ENCODE assay signal across 8 cellular contexts in genomic region chr17:28318759-28319660, GRCh38. TPM values are rescaled to one million over a fixed set of nuclear protein-coding genes. Genes with fewer than 3 reads are reported as not detected.
DNase-seq lines count a peak whose midpoint lies in the region; ATAC-seq, FAIRE-seq and TF ChIP-seq lines count a peak whose summit lies in the region.

Gene TMEM97 (plus strand): TSS chr17:28319200. CDS start chr17:28319240, 40 bp downstream.

- peaks cover 23% of the 10 kb centered on the region for H3K36me3 ChIP-seq in OCI-LY3 (replicated peaks; ENCODE audit: low read depth, low read length)
- H3K36me3 ChIP-seq in endothelial cell of umbilical vein (ENCODE audit: control insufficient read depth in 2 of 2, extremely low read depth in 1 of 2, insufficient read depth in 2 of 2, low read length in 2 of 2), result no peaks in the 10 kb centered on the region

- H3K4me2 ChIP-seq in OCI-LY3 (ENCODE audit: low read length) (peak within 1 kb of the TSS; percentile 97), endothelial cell of umbilical vein (ENCODE audit: insufficient read depth, low read length) (peak within 1 kb of the TSS; percentile 91)

- peak; percentile 47 for TF ChIP-seq POLR2A in endothelial cell of umbilical vein (IDR thresholded peaks at IDR 0.05; ENCODE audit: low read depth, low read length)

- H3K4me3 ChIP-seq in OCI-LY3 (ENCODE audit: low read length) (peak within 1 kb of the TSS; percentile 84), endothelial cell of umbilical vein (replicated peaks in 1 of 3; ENCODE audit: insufficient read depth in 1 of 3, low read depth in 1 of 3, low read length in 3 of 3) (peak within 1 kb of the TSS; percentile 52 to 80 (median 65))

- H3K9ac ChIP-seq in OCI-LY3 (ENCODE audit: low read length) (peak within 1 kb of the TSS; percentile 97), endothelial cell of umbilical vein (replicated peaks; ENCODE audit: extremely low read depth, insufficient read depth, low read length) (peak within 1 kb of the TSS; percentile 76)

- H3K27ac ChIP-seq in OCI-LY3 (ENCODE audit: low read length) (peak within 1 kb of the TSS; percentile 73), endothelial cell of umbilical vein (ENCODE audit: insufficient read depth, low read depth, low read length) (peak within 1 kb of the TSS; percentile 9)

- H4K20me1 ChIP-seq in OCI-LY3 (ENCODE audit: insufficient read depth, low read length) (peaks cover 22% of the 10 kb centered on the region), endothelial cell of umbilical vein (replicated peaks; ENCODE audit: control insufficient read depth, extremely low read depth, insufficient read depth, low read length) (no peaks in the 10 kb centered on the region)

- CTCF ChIA-PET in endothelial cell of umbilical vein (lab: Charles Lee), result interaction anchor here (0.9 to 2.0 kb wide), 8 partner anchors 12 to 514 kb away, joined by 3 to 8 read pairs (median 4); partner anchors contain the start of genes IFT20, POLDIP2 and TNFAIP1

- POLR2A ChIA-PET in endothelial cell of umbilical vein (lab: Charles Lee), result interaction anchor here (1.2 kb wide), 1 partner anchor 16 kb away, joined by 3 read pairs; the partner anchor contains the start of genes IFT20 and TNFAIP1

- no peaks in the 10 kb centered on the region for H3K9me1 ChIP-seq in endothelial cell of umbilical vein (replicated peaks; ENCODE audit: control insufficient read depth, extremely low read depth, insufficient read depth, low read length)

- TF ChIP-seq CTCF in OCI-LY3 (IDR thresholded peaks at IDR 0.05; ENCODE audit: low read depth, low read length) (no peak), endothelial cell of umbilical vein (IDR thresholded peaks at IDR 0.05; ENCODE audit: extremely low read depth in 1 of 2, insufficient read depth in 1 of 2, low read depth in 1 of 2, low read length in 2 of 2) (no peak)

- H3K27me3 ChIP-seq in OCI-LY3 (ENCODE audit: low read depth, low read length) (no peaks in the 10 kb centered on the region), endothelial cell of umbilical vein (ENCODE audit: control insufficient read depth in 2 of 2, insufficient read depth in 2 of 2, low read length in 2 of 2) (peaks cover 0 to under 1% of the 10 kb centered on the region in 2 experiments)

- H3K4me1 ChIP-seq in OCI-LY3 (ENCODE audit: low read length), result peaks cover 44% of the 10 kb centered on the region
- H3K4me1 ChIP-seq in endothelial cell of umbilical vein (ENCODE audit: control insufficient read depth, extremely low read depth, insufficient read depth, low read length), result peaks cover 18% of the 10 kb centered on the region

- H3K9me3 ChIP-seq in OCI-LY3 (ENCODE audit: insufficient read depth, low read length), result no peaks in the 10 kb centered on the region
- no peaks in the 10 kb centered on the region for H3K9me3 ChIP-seq in endothelial cell of umbilical vein (replicated peaks; ENCODE audit: control insufficient read depth, insufficient read depth, low read length)

- BruUV-seq in endothelial cell of umbilical vein (replicated peaks; lab: Mats Ljungman, UMichigan), result no TSS peak

- peak; percentile 97 for FAIRE-seq in endothelial cell of umbilical vein (lab: Jason Lieb, UNC)

- H2AFZ ChIP-seq in OCI-LY3 (ENCODE audit: low read depth, low read length), result peak within 1 kb of the TSS; percentile 61; the same call in 1 of the 2 replicates
- H2AFZ ChIP-seq in endothelial cell of umbilical vein (ENCODE audit: low read depth, low read length), result peak within 1 kb of the TSS; percentile 97

- DNase-seq in DMS153 (lab: John Stamatoyannopoulos, UW) (peak; percentile 99), HuH-7.5 (ENCODE audit: low spot score) (peak; percentile 96), endothelial cell of umbilical vein (ENCODE audit: low read depth, low spot score) (peak; percentile 98), middle frontal gyrus (ENCODE audit: extremely low spot score, low spot score) (peak; percentile 96)
- peak; percentile 93 for DNase-seq in activated CD8-positive, alpha-beta memory T cell treated with anti-CD3 and anti-CD28 coated beads, Interleukin-2, amount 50 U/mL, for 4 hours
- peak; percentile 86 to 89 for DNase-seq in stimulated activated CD8-positive, alpha-beta memory T cell treated with anti-CD3 and anti-CD28 coated beads, Interleukin-2, amount 100 ng/mL, for 1 hour (ENCODE audit: low read depth in 2 of 2)

- peak; percentile 95 for ATAC-seq in GM21528 (IDR thresholded peaks at IDR 0.05; ENCODE audit: low FRiP score, unreplicated experiment)

- dilution Hi-C loops in endothelial cell of umbilical vein (cut with MboI; ENCODE audit: extremely low pct_ligation_motif_present, low sequenced_read_pairs), result no loop called here

- intact Hi-C loops in endothelial cell of umbilical vein (cut with micrococcal nuclease), result loop anchor here (1.0 kb wide), 5 partner anchors 8 to 514 kb away; partner anchors contain the start of genes IFT20, POLDIP2 and TNFAIP1

- H3K79me2 ChIP-seq in OCI-LY3 (ENCODE audit: low read length), result peaks cover 71% of the 10 kb centered on the region
- H3K79me2 ChIP-seq in endothelial cell of umbilical vein (ENCODE audit: control insufficient read depth, insufficient read depth, low read length), result peaks cover 34% of the 10 kb centered on the region

TF ChIP-seq in endothelial cell of umbilical vein, 7 proteins besides CTCF, POLR2A, EP300 and RAD21:
- peak; percentile 73 for TF ChIP-seq POLR2AphosphoS5 (IDR thresholded peaks at IDR 0.05; ENCODE audit: insufficient read depth, low read depth, low read length)
- peak; percentile 62 for TF ChIP-seq MYC (IDR thresholded peaks at IDR 0.05; ENCODE audit: low read depth, low read length)
- no peak for TF ChIP-seq GATA2 (IDR thresholded peaks at IDR 0.05; ENCODE audit: insufficient read depth, insufficient read length, low read depth, low read length)
- peak; percentile 79 for TF ChIP-seq MAX (IDR thresholded peaks at IDR 0.05; ENCODE audit: insufficient read depth, insufficient read length)
TF ChIP-seq in endothelial cell of umbilical vein: peak in this region for 3.

RNA-seq across cellular contexts. Expression of gene TMEM97, which starts in this region (rescaled TPM):
- 43.5 and 51.7 TPM in 2 replicates for total RNA-seq in endothelial cell of umbilical vein
- 27.0 and 30.7 TPM in 2 replicates for polyA plus RNA-seq in endothelial cell of umbilical vein
- polyA plus RNA-seq in endothelial cell of umbilical vein (2011; cell fraction: cytosol; rRNA removed), result 24.7 and 27.1 TPM in 2 replicates
- 9.0 and 13.4 TPM in 2 replicates for polyA plus RNA-seq in endothelial cell of umbilical vein (2011; cell fraction: nucleus; rRNA removed)
- polyA plus RNA-seq in endothelial cell of umbilical vein (2012), result 16.9 and 21.6 TPM in 2 replicates
- polyA minus RNA-seq in endothelial cell of umbilical vein, result 50.7 and 53.2 TPM in 2 replicates
- 52.7 TPM for polyA minus RNA-seq in endothelial cell of umbilical vein (2011; cell fraction: cytosol; rRNA and poly(A)+ RNA removed)
- 9.1 and 14.0 TPM in 2 replicates for polyA minus RNA-seq in endothelial cell of umbilical vein (2011; cell fraction: nucleus; rRNA and poly(A)+ RNA removed)

Comparison
In these comparisons a context has a peak if more than half of its experiments do, and no peak if none do; other contexts are left out.
1. Peak in every context shown above with its lines: DNase-seq, ATAC-seq, H3K4me3 ChIP-seq and H3K27ac ChIP-seq.